Comparison of ENCODE assay signal across 13 cellular contexts in genomic region chr2:73851274-73851673, GRCh38. TPM values are rescaled to one million over a fixed set of nuclear protein-coding genes. Genes with fewer than 3 reads are reported as not detected.
DNase-seq lines count a peak whose midpoint lies in the region; ATAC-seq and TF ChIP-seq lines count a peak whose summit lies in the region.
"Had no signal": no experiment of that assay in that cellular context is flagged by ENCODE, and none has a peak within 500 bp of the region (broad histone marks: within the 10 kb centered on the region; RNA-seq: fewer than 3 reads in every experiment).

No MANE protein-coding gene starts in this region.

- DNase-seq in NCI-H748 (lab: John Stamatoyannopoulos, UW; ENCODE audit: unreplicated experiment) (peak; percentile 1), NCI-H748 treated with DMSO at 0.1 percent for 48 hours (lab: John Stamatoyannopoulos, UW) (no peak), MM.1S (no peak), brain microvascular endothelial cell (no peak), progenitor cell of endocrine pancreas (ENCODE audit: low spot score, unreplicated experiment) (no peak), prostate gland (ENCODE audit: low spot score) (no peak)
- DNase-seq: activated CD4-positive, alpha-beta memory T cell treated with anti-CD3 and anti-CD28 coated beads, Interleukin-2, amount 10 ng/mL, durations not matched to agents 7 days and 5 days; lower lobe of right lung; NCI-H446 had no signal

- H3K9me3 ChIP-seq in MM.1S (replicated peaks; ENCODE audit: insufficient read depth, low read length), result no peaks in the 10 kb centered on the region
- no peaks in the 10 kb centered on the region for H3K9me3 ChIP-seq in prostate gland
- H3K9me3 ChIP-seq: lower lobe of right lung, vagina had no signal

- H4K20me1 ChIP-seq in MM.1S (ENCODE audit: insufficient read depth, low read length), result no peaks in the 10 kb centered on the region

- TF ChIP-seq CTCF in MM.1S (IDR thresholded peaks at IDR 0.05; ENCODE audit: low read length), result peak; percentile 28
- peak; percentile 56 for TF ChIP-seq CTCF in brain microvascular endothelial cell (IDR thresholded peaks at IDR 0.05; ENCODE audit: low read depth, low read length, missing control alignments)
- TF ChIP-seq CTCF in progenitor cell of endocrine pancreas (IDR thresholded peaks at IDR 0.05; ENCODE audit: unreplicated experiment), result peak; percentile 44
- no peak for TF ChIP-seq CTCF in prostate gland (IDR thresholded peaks at IDR 0.05)

- no peaks in the 10 kb centered on the region for H3K27me3 Mint-ChIP-seq in progenitor cell of endocrine pancreas
- H3K27me3 Mint-ChIP-seq: activated CD4-positive, alpha-beta memory T cell treated with anti-CD3 and anti-CD28 coated beads, Interleukin-2, amount 10 ng/mL, durations not matched to agents 7 days and 5 days had no signal

- no peaks in the 10 kb centered on the region for H3K9me2 ChIP-seq in MM.1S (replicated peaks; ENCODE audit: insufficient read depth, low read length)

- peaks cover 26% of the 10 kb centered on the region for H3K36me3 Mint-ChIP-seq in progenitor cell of endocrine pancreas (ENCODE audit: insufficient read depth)

- no peaks in the 10 kb centered on the region for H3F3A ChIP-seq in MM.1S (ENCODE audit: insufficient read depth, low read length)

- H3K36me3 ChIP-seq in MM.1S (replicated peaks; ENCODE audit: insufficient read depth, low read length) (0 out of 2 replicates have a peak, but pooled peaks cover 3% of the 10 kb centered on the region), brain microvascular endothelial cell (replicated peaks) (peaks cover 35% of the 10 kb centered on the region), prostate gland (peaks cover 0 to 8% of the 10 kb centered on the region in 2 donors)

- H3K27me3 ChIP-seq in MM.1S (replicated peaks; ENCODE audit: insufficient read depth, low read length) (no peaks in the 10 kb centered on the region), brain microvascular endothelial cell (replicated peaks) (no peaks in the 10 kb centered on the region), prostate gland (replicated peaks; ENCODE audit: insufficient read depth) (no peaks in the 10 kb centered on the region)
- H3K27me3 ChIP-seq: vagina had no signal

- H3K4me1 ChIP-seq in MM.1S (ENCODE audit: low read length) (peaks cover 6% of the 10 kb centered on the region; the same call in 1 of the 2 replicates), prostate gland (replicated peaks) (no peaks in the 10 kb centered on the region)
- H3K4me1 ChIP-seq: lower lobe of right lung, vagina had no signal

- WGBS in prostate gland, result 72% methylated on average over 3 of the region's 3 CpGs

- H3K27ac ChIP-seq in MM.1S (ENCODE audit: low read length) (no peak overlapping the region), brain microvascular endothelial cell (no peak overlapping the region), prostate gland (no peak overlapping the region)
- H3K27ac ChIP-seq: lower lobe of right lung, vagina had no signal

- no peak overlapping the region for H3K4me2 ChIP-seq in MM.1S (ENCODE audit: low read depth, low read length)

- intact Hi-C loops in prostate gland (cut with DNase I), result no loop called here

- no peak overlapping the region for H3K4me3 ChIP-seq in MM.1S (ENCODE audit: low read length)
- no peak overlapping the region for H3K4me3 ChIP-seq in brain microvascular endothelial cell (ENCODE audit: low read depth, low read length)
- no peak overlapping the region for H3K4me3 ChIP-seq in prostate gland
- H3K4me3 ChIP-seq: lower lobe of right lung, vagina had no signal

- H3K4me3 Mint-ChIP-seq in progenitor cell of endocrine pancreas (ENCODE audit: low read depth), result no peak overlapping the region
- H3K4me3 Mint-ChIP-seq: activated CD4-positive, alpha-beta memory T cell treated with anti-CD3 and anti-CD28 coated beads, Interleukin-2, amount 10 ng/mL, durations not matched to agents 7 days and 5 days had no signal

- no peak overlapping the region for H3K9ac ChIP-seq in MM.1S (ENCODE audit: low read length)

- in situ Hi-C loops in brain microvascular endothelial cell (cut with HindIII; ENCODE audit: low pct_ligation_motif_present, low sequenced_read_pairs), result no loop called here

- ATAC-seq in HG03457 (IDR thresholded peaks at IDR 0.05; ENCODE audit: unreplicated experiment), result no peak
- no peak for ATAC-seq in HG02852 (IDR thresholded peaks at IDR 0.05; ENCODE audit: unreplicated experiment)
- ATAC-seq: lower lobe of right lung had no signal

- H3K79me2 ChIP-seq in MM.1S (ENCODE audit: low read length), result no peaks in the 10 kb centered on the region

- H2AFZ ChIP-seq in MM.1S (ENCODE audit: low read length), result no peak overlapping the region

- H3K4me1 Mint-ChIP-seq in progenitor cell of endocrine pancreas (ENCODE audit: low read depth), result no peaks in the 10 kb centered on the region

- TF ChIP-seq POLR2A in prostate gland (IDR thresholded peaks at IDR 0.05), result no peak

- no peak overlapping the region for H3K27ac Mint-ChIP-seq in progenitor cell of endocrine pancreas
- H3K27ac Mint-ChIP-seq: activated CD4-positive, alpha-beta memory T cell treated with anti-CD3 and anti-CD28 coated beads, Interleukin-2, amount 10 ng/mL, durations not matched to agents 7 days and 5 days had no signal

- no peaks in the 10 kb centered on the region for H3K9me3 Mint-ChIP-seq in progenitor cell of endocrine pancreas (ENCODE audit: low read depth)
- H3K9me3 Mint-ChIP-seq: activated CD4-positive, alpha-beta memory T cell treated with anti-CD3 and anti-CD28 coated beads, Interleukin-2, amount 10 ng/mL, durations not matched to agents 7 days and 5 days had no signal

RNA-seq across cellular contexts. Expression of gene STAMBP, which starts 22.5 kb away (rescaled TPM):
- total RNA-seq in progenitor cell of endocrine pancreas, result 39.0 and 39.4 TPM in 2 replicates
- 10 to 100 TPM; 45.9 to 56.6 TPM for total RNA-seq in prostate gland

RNA-seq across cellular contexts. Expression of gene ACTG2, which starts 41.5 kb away (rescaled TPM):
- total RNA-seq in progenitor cell of endocrine pancreas (0.19 and 0.31 TPM in 2 replicates), prostate gland (1,000 to 10,000 TPM; 1,031 to 1,176 TPM)
- total RNA-seq: activated CD4-positive, alpha-beta memory T cell treated with anti-CD3 and anti-CD28 coated beads, Interleukin-2, amount 10 ng/mL, durations not matched to agents 7 days and 5 days; dermis microvascular lymphatic vessel endothelial cell had no signal

Comparison
In these comparisons a context has a peak if more than half of its experiments do, and no peak if none do; other contexts are left out.
1. CTCF ChIP-seq: peak in MM.1S (single experiment), brain microvascular endothelial cell (single experiment) and progenitor cell of endocrine pancreas (single experiment); none in prostate gland (0 of 4).
2. RNA of gene ACTG2, which starts 41.5 kb away (total RNA-seq): 1,031 to 1,176 TPM in prostate gland; 0.19 to 0.31 TPM in progenitor cell of endocrine pancreas; every median in the first group is over 100 times any median in the second.